In genomic region chr6:156876302-156876701, GRCh38 we compare ENCODE assay signal across 10 cellular contexts.
DNase-seq lines count a peak whose midpoint lies in the region; ATAC-seq and TF ChIP-seq lines count a peak whose summit lies in the region.
"Had no signal": no experiment of that assay in that cellular context is flagged by ENCODE, and none has a peak within 500 bp of the region (broad histone marks: within the 10 kb centered on the region; RNA-seq: fewer than 3 reads in every experiment).

No MANE protein-coding gene starts in this region.

- no peaks in the 10 kb centered on the region for H3K4me1 ChIP-seq in HEK293 (ENCODE audit: control insufficient read depth, insufficient read depth, low read length)
- peaks cover 28% of the 10 kb centered on the region for H3K4me1 ChIP-seq in right cardiac atrium (ENCODE audit: control insufficient read depth, insufficient read depth, low read length)
- peaks cover 3% of the 10 kb centered on the region for H3K4me1 ChIP-seq in colonic mucosa

- H3K9me3 ChIP-seq in HEK293 (ENCODE audit: control insufficient read depth, insufficient read depth, low read depth, low read length), result no peaks in the 10 kb centered on the region
- no peaks in the 10 kb centered on the region for H3K9me3 ChIP-seq in right cardiac atrium (ENCODE audit: control insufficient read depth, low read length)
- no peaks in the 10 kb centered on the region for H3K9me3 ChIP-seq in colonic mucosa

- H3K27me3 ChIP-seq in right cardiac atrium (ENCODE audit: control insufficient read depth, insufficient read depth) (no peaks in the 10 kb centered on the region), colonic mucosa (no peaks in the 10 kb centered on the region)

- DNase-seq in astrocyte of the cerebellum (ENCODE audit: low read depth) (no peak), right cardiac atrium (peak; percentile 41 to 73 (median 69)), amniotic stem cell (lab: John Stamatoyannopoulos, UW) (no peak), NCI-H524 (lab: John Stamatoyannopoulos, UW) (no peak), colonic mucosa (no peak)
- DNase-seq: OCI-M1 had no signal

- ATAC-seq in right cardiac atrium, result peak; percentile 25 to 58
- no peak for ATAC-seq in HG02981 (IDR thresholded peaks at IDR 0.05; ENCODE audit: unreplicated experiment)
- ATAC-seq: CD8-positive, alpha-beta T cell had no signal

- H3K27ac ChIP-seq in 22Rv1, result no peak overlapping the region
- H3K27ac ChIP-seq in HEK293 (ENCODE audit: extremely low read depth, low read depth, low read length), result no peak overlapping the region
- H3K27ac ChIP-seq in right cardiac atrium (ENCODE audit: low read length), result no peak overlapping the region
- no peak overlapping the region for H3K27ac ChIP-seq in colonic mucosa

- H3K4me3 ChIP-seq in HEK293 (ENCODE audit: low read depth, low read length), result no peak overlapping the region
- no peak overlapping the region for H3K4me3 ChIP-seq in astrocyte of the cerebellum (ENCODE audit: low read depth, low read length)
- H3K4me3 ChIP-seq in right cardiac atrium (ENCODE audit: low read length), result no peak overlapping the region
- no peak overlapping the region for H3K4me3 ChIP-seq in colonic mucosa

- POLR2A ChIA-PET in HEK293 (lab: Yijun Ruan, JAX), result no interaction called here

- intact Hi-C loops in right cardiac atrium (cut with DNase I) (loop anchor here in 1 of 4 donors (10.0 kb wide), 1 partner anchor 92 kb away; no protein-coding TSS in a partner anchor), colonic mucosa (cut with DNase I) (no loop called here)

- H3K36me3 ChIP-seq in HEK293 (ENCODE audit: control insufficient read depth in 2 of 2, insufficient read depth in 1 of 2, low read length in 2 of 2) (no peaks in the 10 kb centered on the region), colonic mucosa (no peaks in the 10 kb centered on the region)

- in situ Hi-C loops in astrocyte of the cerebellum (cut with HindIII; ENCODE audit: low sequenced_read_pairs), result no loop called here

- no peak overlapping the region for H3K9ac ChIP-seq in colonic mucosa (ENCODE audit: low read depth in 2 of 2, low read length in 2 of 2)

- CTCF ChIA-PET in HEK293 (lab: Yijun Ruan, JAX), result interaction anchor here (0.7 to 1.2 kb wide), 5 partner anchors 45 to 167 kb away, joined by 3 to 4 read pairs (median 3); no protein-coding TSS in a partner anchor

- TF ChIP-seq CTCF in 22Rv1 (IDR thresholded peaks at IDR 0.05) (peak; percentile 58), HEK293 (tag by site-specific recombination; IDR thresholded peaks at IDR 0.05) (no peak), astrocyte of the cerebellum (IDR thresholded peaks at IDR 0.05; ENCODE audit: low read depth, low read length, missing control alignments) (peak; percentile 37), colonic mucosa (IDR thresholded peaks at IDR 0.05) (no peak)

- 75% methylated on average over 11 of the region's 11 CpGs for WGBS in right cardiac atrium

TF ChIP-seq in HEK293, 187 proteins besides CTCF, POLR2A, EP300 and RAD21:
- TF ChIP-seq ZNF2 (tag by site-specific recombination; IDR thresholded peaks at IDR 0.05) (0 out of 2 replicates have a peak, but pooled peaks have one; percentile 24), ZSCAN23 (tag by site-specific recombination; IDR thresholded peaks at IDR 0.05) (no peak), ZNF654 (tag by site-specific recombination; IDR thresholded peaks at IDR 0.05; ENCODE audit: low read depth) (peak; percentile 12; the same call in 1 of the 2 replicates)
TF ChIP-seq in HEK293: peak in this region for 2.

Comparison
In these comparisons a context has a peak if more than half of its experiments do, and no peak if none do; other contexts are left out.
1. CTCF ChIP-seq: peak in 22Rv1 (single experiment) and astrocyte of the cerebellum (single experiment); none in HEK293 (single experiment) and colonic mucosa (single experiment).
2. DNase-seq: peak in right cardiac atrium (3 of 3); none in astrocyte of the cerebellum (single experiment), amniotic stem cell (single experiment), NCI-H524 (0 of 2) and colonic mucosa (single experiment).